Comparison of ENCODE assay signal across 24 cellular contexts in the genomic region with DNA sequence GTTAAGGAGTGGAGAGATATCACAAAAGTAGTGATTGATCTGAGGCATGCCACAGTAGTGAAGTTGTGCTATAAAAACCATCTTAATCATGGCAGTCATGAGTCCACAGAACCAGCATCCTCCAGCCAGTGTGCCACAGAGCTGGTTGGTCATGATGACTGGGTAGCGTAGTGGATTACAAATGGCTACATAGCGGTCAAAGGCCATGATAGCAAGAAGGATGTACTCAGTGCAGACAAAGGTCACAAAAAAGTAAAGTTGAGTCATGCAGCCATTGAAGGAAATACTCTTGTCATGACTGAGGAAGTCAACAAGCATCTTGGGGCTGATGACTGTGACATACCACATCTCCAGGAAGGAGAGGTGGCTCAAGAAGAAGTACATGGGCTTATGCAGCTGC. TPM values are rescaled to one million over a fixed set of nuclear protein-coding genes. Genes with fewer than 3 reads are reported as not detected.
DNase-seq lines count a peak whose midpoint lies in the region; ATAC-seq, FAIRE-seq and TF ChIP-seq lines count a peak whose summit lies in the region.
"Had no signal": no experiment of that assay in that cellular context is flagged by ENCODE, and none has a peak within 500 bp of the region (broad histone marks: within the 10 kb centered on the region; RNA-seq: fewer than 3 reads in every experiment).

No MANE protein-coding gene starts in this region.

- no peaks in the 10 kb centered on the region for H3K79me2 ChIP-seq in HepG2 (ENCODE audit: insufficient read depth, low read length)

- no peak for DNase-seq in HepG2 (ENCODE audit: low spot score)
- DNase-seq in right lobe of liver, result no peak
- DNase-seq in HT1080 (ENCODE audit: low read depth), result peak; percentile 35
- DNase-seq: AML-193; BE2C; CD4-positive, alpha-beta T cell; CD8-positive, alpha-beta memory T cell; DMS 273 treated with DMSO at 0.1 percent for 48 hours; DMS79; EL; GDM1; GOT3; HFFc6 had no signal

- no TSS peak for BruUV-seq in HepG2 (replicated peaks; lab: Mats Ljungman, UMichigan)

- no peak overlapping the region for H3K27ac ChIP-seq in HepG2 (ENCODE audit: extremely low read length, insufficient read depth, low read length)
- H3K27ac ChIP-seq in right lobe of liver, result no peak overlapping the region
- H3K27ac ChIP-seq: BLaER1 treated with 17β-estradiol and CSF1 and Interleukin-3, amounts not matched to agents 10 nM and 100 nM had no signal

- TF ChIP-seq RAD21 in HepG2 (CRISPR knock-in tag; IDR thresholded peaks at IDR 0.05), result no peak

- no peak overlapping the region for H2AFZ ChIP-seq in HepG2 (ENCODE audit: low read length)

- no peak for FAIRE-seq in HepG2 (lab: Jason Lieb, UNC)
- FAIRE-seq: D721Med, GM12878, H54 had no signal

- no peaks in the 10 kb centered on the region for H3K4me1 Mint-ChIP-seq in activated T-helper 17 cell treated with anti-CD3 and anti-CD28 coated beads, Interleukin-2, amount 50 U/mL, for 72 hours
- H3K4me1 Mint-ChIP-seq: CD14-positive monocyte; CD8-positive, alpha-beta memory T cell had no signal

- peak overlapping the region; percentile 63 for H3K27ac Mint-ChIP-seq in activated T-helper 17 cell treated with anti-CD3 and anti-CD28 coated beads, Interleukin-2, amount 50 U/mL, for 72 hours
- H3K27ac Mint-ChIP-seq: CD4-positive, alpha-beta T cell; CD8-positive, alpha-beta memory T cell; HFFc6 had no signal

- no peaks in the 10 kb centered on the region for H4K20me1 ChIP-seq in HepG2 (ENCODE audit: insufficient read depth, low read length)
- H4K20me1 ChIP-seq: BLaER1 treated with 17β-estradiol and CSF1 and Interleukin-3, amounts not matched to agents 10 nM and 100 nM had no signal

- in situ Hi-C loops in HepG2 (cut with HindIII; ENCODE audit: extremely low pct_ligation_motif_present, low pct_unique_long_range_greater_than_20kb), result no loop called here

- H3K4me1 ChIP-seq in HepG2 (ENCODE audit: insufficient read depth, low read length) (no peaks in the 10 kb centered on the region), right lobe of liver (no peaks in the 10 kb centered on the region)
- H3K4me1 ChIP-seq: BE2C, HAP-1 had no signal

- intact Hi-C loops in HepG2 (cut with micrococcal nuclease; ENCODE audit: unreplicated experiment) (no loop called here), right lobe of liver (cut with DNase I) (no loop called here)

- H3K36me3 ChIP-seq in HepG2 (replicated peaks in 1 of 2; ENCODE audit: control insufficient read depth in 1 of 2, insufficient read depth in 2 of 2, low read length in 2 of 2) (no peaks in the 10 kb centered on the region), right lobe of liver (no peaks in the 10 kb centered on the region)
- H3K36me3 ChIP-seq: BE2C; BLaER1 treated with 17β-estradiol and CSF1 and Interleukin-3, amounts not matched to agents 10 nM and 100 nM; HAP-1 had no signal

- H3K27me3 Mint-ChIP-seq in activated T-helper 17 cell treated with anti-CD3 and anti-CD28 coated beads, Interleukin-2, amount 50 U/mL, for 72 hours, result peaks cover 16% of the 10 kb centered on the region

- TF ChIP-seq EP300 in HepG2 (IDR thresholded peaks at IDR 0.05; ENCODE audit: low read depth in 2 of 2, low read length in 2 of 2) (no peak), HepG2 (CRISPR knock-in tag; IDR thresholded peaks at IDR 0.05; ENCODE audit: borderline replicate concordance) (no peak)

- TF ChIP-seq POLR2A in HepG2 (IDR thresholded peaks at IDR 0.05; ENCODE audit: insufficient read depth in 1 of 2, low read depth in 2 of 2, low read length in 2 of 2) (no peak), right lobe of liver (IDR thresholded peaks at IDR 0.05) (no peak)

- TF ChIP-seq CTCF in HepG2 (CRISPR knock-in tag; IDR thresholded peaks at IDR 0.05) (no peak), right lobe of liver (IDR thresholded peaks at IDR 0.05) (no peak)

- H3K9ac ChIP-seq in HepG2 (ENCODE audit: insufficient read depth, low read depth, low read length), result no peak overlapping the region
- H3K9ac ChIP-seq: BLaER1 treated with 17β-estradiol and CSF1 and Interleukin-3, amounts not matched to agents 10 nM and 100 nM had no signal

- CTCF ChIA-PET in HepG2 (lab: Yijun Ruan, JAX; ENCODE audit: low intra/inter-chr PET ratio, low total read pairs), result no interaction called here

- ATAC-seq in HepG2 (no peak), right lobe of liver (no peak), GM19324 (IDR thresholded peaks at IDR 0.05; ENCODE audit: low FRiP score, unreplicated experiment) (no peak), GM19035 (IDR thresholded peaks at IDR 0.05; ENCODE audit: unreplicated experiment) (no peak)
- ATAC-seq in activated T-helper 17 cell treated with anti-CD3 and anti-CD28 coated beads, Interleukin-2, amount 50 U/mL, for 72 hours (replicated peaks), result peak; percentile 56
- ATAC-seq: GM12878 had no signal

- H3K36me3 Mint-ChIP-seq in activated T-helper 17 cell treated with anti-CD3 and anti-CD28 coated beads, Interleukin-2, amount 50 U/mL, for 72 hours (ENCODE audit: low read depth), result no peaks in the 10 kb centered on the region
- H3K36me3 Mint-ChIP-seq: CD14-positive monocyte; CD8-positive, alpha-beta memory T cell had no signal

- POLR2A ChIA-PET in HepG2 (lab: Yijun Ruan, JAX), result no interaction called here

- no peak overlapping the region for H3K4me2 ChIP-seq in HepG2 (ENCODE audit: low read depth, low read length)

- no peak overlapping the region for H3K4me3 ChIP-seq in HepG2 (replicated peaks in 1 of 3; ENCODE audit: insufficient read depth in 1 of 3, low read depth in 2 of 3, low read length in 3 of 3)
- no peak overlapping the region for H3K4me3 ChIP-seq in right lobe of liver
- H3K4me3 ChIP-seq: BLaER1 treated with 17β-estradiol and CSF1 and Interleukin-3, amounts not matched to agents 10 nM and 100 nM; GM12878; HAP-1 had no signal

- 11% methylated on average over 2 of the region's 2 CpGs for WGBS in HepG2 (ENCODE audit: low lambda C conversion rate)
- WGBS in right lobe of liver (ENCODE audit: insufficient coverage, low coverage, low lambda C conversion rate, missing lambda C conversion rate), result 83% methylated on average over 2 of the region's 2 CpGs

- H3K9me3 ChIP-seq in HepG2 (ENCODE audit: low read length), result peaks cover 49% of the 10 kb centered on the region
- no peaks in the 10 kb centered on the region for H3K9me3 ChIP-seq in right lobe of liver
- H3K9me3 ChIP-seq: BE2C; BLaER1 treated with 17β-estradiol and CSF1 and Interleukin-3, amounts not matched to agents 10 nM and 100 nM; HAP-1 had no signal

- H3K9me3 Mint-ChIP-seq in activated T-helper 17 cell treated with anti-CD3 and anti-CD28 coated beads, Interleukin-2, amount 50 U/mL, for 72 hours, result no peaks in the 10 kb centered on the region
- H3K9me3 Mint-ChIP-seq: CD4-positive, alpha-beta T cell; CD8-positive, alpha-beta memory T cell had no signal

- no peak overlapping the region for H3K4me3 Mint-ChIP-seq in activated T-helper 17 cell treated with anti-CD3 and anti-CD28 coated beads, Interleukin-2, amount 50 U/mL, for 72 hours
- H3K4me3 Mint-ChIP-seq: CD14-positive monocyte; CD4-positive, alpha-beta T cell; CD8-positive, alpha-beta memory T cell; HFFc6 had no signal

- no peaks in the 10 kb centered on the region for H3K27me3 ChIP-seq in HepG2 (ENCODE audit: control insufficient read depth in 1 of 2, insufficient read depth in 2 of 2, low read length in 2 of 2)
- no peaks in the 10 kb centered on the region for H3K27me3 ChIP-seq in right lobe of liver
- H3K27me3 ChIP-seq: BE2C; BLaER1 treated with 17β-estradiol and CSF1 and Interleukin-3, amounts not matched to agents 10 nM and 100 nM had no signal

RNA-seq across cellular contexts. Expression of gene OR6Y1, which starts 6.7 kb away (rescaled TPM):
- total RNA-seq in HepG2 (2016; rRNA removed; fragmentation: Illumina TruSeq; extraction: Trizol), result not detected in 2 replicates
- total RNA-seq in HepG2 (2016; cell fraction: cytosol; rRNA removed; fragmentation: Illumina TruSeq; extraction: Trizol; ENCODE audit: low read depth), result not detected in 2 replicates
- total RNA-seq in HepG2 (2016; cell fraction: insoluble cytoplasmic fraction; rRNA removed; fragmentation: Illumina TruSeq; extraction: Trizol), result not detected in 2 replicates
- total RNA-seq in HepG2 (2016; cell fraction: membrane; rRNA removed; fragmentation: Illumina TruSeq; extraction: Trizol), result not detected in 2 replicates
- not detected in 2 replicates for total RNA-seq in HepG2 (2016; cell fraction: nucleus; rRNA removed; fragmentation: Illumina TruSeq; extraction: Trizol)
- polyA plus RNA-seq in HepG2 (2011; rRNA removed), result not detected in 2 replicates
- polyA plus RNA-seq in HepG2 (2011; cell fraction: cytosol; rRNA removed), result not detected in 2 replicates
- not detected in 2 replicates for polyA plus RNA-seq in HepG2 (2011; cell fraction: nucleus; rRNA removed)
- polyA plus RNA-seq in HepG2 (2012), result not detected in 2 replicates
- not detected in 2 replicates for polyA plus RNA-seq in HepG2 (2016; cell fraction: cytosol; fragmentation: Illumina TruSeq; extraction: Trizol; ENCODE audit: low read depth)
- not detected in 2 replicates for polyA plus RNA-seq in HepG2 (2016; cell fraction: insoluble cytoplasmic fraction; fragmentation: Illumina TruSeq; extraction: Trizol; ENCODE audit: low read depth)
- polyA plus RNA-seq in HepG2 (2016; cell fraction: membrane; fragmentation: Illumina TruSeq; extraction: Trizol; ENCODE audit: low read depth), result not detected in 2 replicates
- not detected in 2 replicates for polyA plus RNA-seq in HepG2 (2016; cell fraction: nucleus; fragmentation: Illumina TruSeq; extraction: Trizol; ENCODE audit: insufficient read depth, low read depth)
- polyA minus RNA-seq in HepG2 (2011; rRNA and poly(A)+ RNA removed; ENCODE audit: low replicate concordance), result not detected in 2 replicates
- not detected in 2 replicates for polyA minus RNA-seq in HepG2 (2011; cell fraction: cytosol; rRNA and poly(A)+ RNA removed)
- polyA minus RNA-seq in HepG2 (2011; cell fraction: nucleus; rRNA and poly(A)+ RNA removed), result not detected in 2 replicates
- total RNA-seq in right lobe of liver, result not detected
- not detected in 2 replicates for total RNA-seq in HT1080 (2014; rRNA removed; shearing (Covaris generic))
- polyA plus RNA-seq in HT1080 (2015; cell fraction: cytosol; rRNA removed), result not detected in 2 replicates
- not detected in 2 replicates for polyA plus RNA-seq in HT1080 (2015; cell fraction: nucleus; rRNA removed)
- not detected for total RNA-seq in activated T-helper 17 cell treated with anti-CD3 and anti-CD28 coated beads, Interleukin-2, amount 50 U/mL, for 72 hours
- total RNA-seq: A172; A673; CD4-positive, alpha-beta T cell; CD8-positive, alpha-beta memory T cell; GM12878; HFFc6 had no signal
- polyA plus RNA-seq: CD14-positive monocyte; CD8-positive, alpha-beta memory T cell; GM12878 had no signal

RNA-seq across cellular contexts. Expression of gene OR6P1, which starts 22.8 kb away (rescaled TPM):
- total RNA-seq in HepG2 (2016; rRNA removed; fragmentation: Illumina TruSeq; extraction: Trizol) (not detected in 2 replicates), right lobe of liver (not detected)
- not detected in 2 replicates for total RNA-seq in HepG2 (2016; cell fraction: cytosol; rRNA removed; fragmentation: Illumina TruSeq; extraction: Trizol; ENCODE audit: low read depth)
- total RNA-seq in HepG2 (2016; cell fraction: insoluble cytoplasmic fraction; rRNA removed; fragmentation: Illumina TruSeq; extraction: Trizol), result not detected in 2 replicates
- not detected in 2 replicates for total RNA-seq in HepG2 (2016; cell fraction: membrane; rRNA removed; fragmentation: Illumina TruSeq; extraction: Trizol)
- not detected in 2 replicates for total RNA-seq in HepG2 (2016; cell fraction: nucleus; rRNA removed; fragmentation: Illumina TruSeq; extraction: Trizol)
- polyA plus RNA-seq in HepG2 (2011; rRNA removed), result not detected in 2 replicates
- not detected in 2 replicates for polyA plus RNA-seq in HepG2 (2011; cell fraction: cytosol; rRNA removed)
- not detected in 2 replicates for polyA plus RNA-seq in HepG2 (2011; cell fraction: nucleus; rRNA removed)
- polyA plus RNA-seq in HepG2 (2012), result not detected in 2 replicates
- polyA plus RNA-seq in HepG2 (2016; cell fraction: cytosol; fragmentation: Illumina TruSeq; extraction: Trizol; ENCODE audit: low read depth), result not detected in 2 replicates
- polyA plus RNA-seq in HepG2 (2016; cell fraction: insoluble cytoplasmic fraction; fragmentation: Illumina TruSeq; extraction: Trizol; ENCODE audit: low read depth), result not detected in 2 replicates
- not detected in 2 replicates for polyA plus RNA-seq in HepG2 (2016; cell fraction: membrane; fragmentation: Illumina TruSeq; extraction: Trizol; ENCODE audit: low read depth)
- polyA plus RNA-seq in HepG2 (2016; cell fraction: nucleus; fragmentation: Illumina TruSeq; extraction: Trizol; ENCODE audit: insufficient read depth, low read depth), result not detected in 2 replicates
- polyA minus RNA-seq in HepG2 (2011; rRNA and poly(A)+ RNA removed; ENCODE audit: low replicate concordance), result not detected in 2 replicates
- not detected in 2 replicates for polyA minus RNA-seq in HepG2 (2011; cell fraction: cytosol; rRNA and poly(A)+ RNA removed)
- polyA minus RNA-seq in HepG2 (2011; cell fraction: nucleus; rRNA and poly(A)+ RNA removed), result not detected in 2 replicates
- total RNA-seq in HT1080 (2014; rRNA removed; shearing (Covaris generic)), result not detected in 2 replicates
- not detected in 2 replicates for polyA plus RNA-seq in HT1080 (2015; cell fraction: cytosol; rRNA removed)
- polyA plus RNA-seq in HT1080 (2015; cell fraction: nucleus; rRNA removed), result not detected in 2 replicates
- total RNA-seq in activated T-helper 17 cell treated with anti-CD3 and anti-CD28 coated beads, Interleukin-2, amount 50 U/mL, for 72 hours, result not detected
- total RNA-seq: A172; A673; CD4-positive, alpha-beta T cell; CD8-positive, alpha-beta memory T cell; GM12878; HFFc6 had no signal
- polyA plus RNA-seq: CD14-positive monocyte; CD8-positive, alpha-beta memory T cell; GM12878 had no signal

RNA-seq across cellular contexts. Expression of gene OR10X1, which starts 32.2 kb away (rescaled TPM):
- total RNA-seq in HepG2 (2016; rRNA removed; fragmentation: Illumina TruSeq; extraction: Trizol), result not detected in 2 replicates
- total RNA-seq in HepG2 (2016; cell fraction: cytosol; rRNA removed; fragmentation: Illumina TruSeq; extraction: Trizol; ENCODE audit: low read depth), result not detected in 2 replicates
- total RNA-seq in HepG2 (2016; cell fraction: insoluble cytoplasmic fraction; rRNA removed; fragmentation: Illumina TruSeq; extraction: Trizol), result not detected in 2 replicates
- total RNA-seq in HepG2 (2016; cell fraction: membrane; rRNA removed; fragmentation: Illumina TruSeq; extraction: Trizol), result not detected in 2 replicates
- not detected in 2 replicates for total RNA-seq in HepG2 (2016; cell fraction: nucleus; rRNA removed; fragmentation: Illumina TruSeq; extraction: Trizol)
- polyA plus RNA-seq in HepG2 (2011; rRNA removed), result not detected in 2 replicates
- not detected in 2 replicates for polyA plus RNA-seq in HepG2 (2011; cell fraction: cytosol; rRNA removed)
- polyA plus RNA-seq in HepG2 (2011; cell fraction: nucleus; rRNA removed), result not detected in 2 replicates
- not detected in 2 replicates for polyA plus RNA-seq in HepG2 (2012)
- polyA plus RNA-seq in HepG2 (2016; cell fraction: cytosol; fragmentation: Illumina TruSeq; extraction: Trizol; ENCODE audit: low read depth), result not detected in 2 replicates
- not detected in 2 replicates for polyA plus RNA-seq in HepG2 (2016; cell fraction: insoluble cytoplasmic fraction; fragmentation: Illumina TruSeq; extraction: Trizol; ENCODE audit: low read depth)
- not detected in 2 replicates for polyA plus RNA-seq in HepG2 (2016; cell fraction: membrane; fragmentation: Illumina TruSeq; extraction: Trizol; ENCODE audit: low read depth)
- not detected in 2 replicates for polyA plus RNA-seq in HepG2 (2016; cell fraction: nucleus; fragmentation: Illumina TruSeq; extraction: Trizol; ENCODE audit: insufficient read depth, low read depth)
- not detected in 2 replicates for polyA minus RNA-seq in HepG2 (2011; rRNA and poly(A)+ RNA removed; ENCODE audit: low replicate concordance)
- not detected in 2 replicates for polyA minus RNA-seq in HepG2 (2011; cell fraction: cytosol; rRNA and poly(A)+ RNA removed)
- polyA minus RNA-seq in HepG2 (2011; cell fraction: nucleus; rRNA and poly(A)+ RNA removed), result not detected in 2 replicates
- not detected for total RNA-seq in right lobe of liver
- total RNA-seq in HT1080 (2014; rRNA removed; shearing (Covaris generic)), result not detected in 2 replicates
- not detected in 2 replicates for polyA plus RNA-seq in HT1080 (2015; cell fraction: cytosol; rRNA removed)
- polyA plus RNA-seq in HT1080 (2015; cell fraction: nucleus; rRNA removed), result not detected in 2 replicates
- total RNA-seq in activated T-helper 17 cell treated with anti-CD3 and anti-CD28 coated beads, Interleukin-2, amount 50 U/mL, for 72 hours, result not detected
- total RNA-seq: A172; A673; CD4-positive, alpha-beta T cell; CD8-positive, alpha-beta memory T cell; GM12878; HFFc6 had no signal
- polyA plus RNA-seq: CD14-positive monocyte; CD8-positive, alpha-beta memory T cell; GM12878 had no signal

RNA-seq across cellular contexts. Expression of gene OR10Z1, which starts 57.5 kb away (rescaled TPM):
- not detected in 2 replicates for total RNA-seq in HepG2 (2016; rRNA removed; fragmentation: Illumina TruSeq; extraction: Trizol)
- total RNA-seq in HepG2 (2016; cell fraction: cytosol; rRNA removed; fragmentation: Illumina TruSeq; extraction: Trizol; ENCODE audit: low read depth), result not detected in 2 replicates
- not detected in 2 replicates for total RNA-seq in HepG2 (2016; cell fraction: insoluble cytoplasmic fraction; rRNA removed; fragmentation: Illumina TruSeq; extraction: Trizol)
- not detected in 2 replicates for total RNA-seq in HepG2 (2016; cell fraction: membrane; rRNA removed; fragmentation: Illumina TruSeq; extraction: Trizol)
- not detected in 2 replicates for total RNA-seq in HepG2 (2016; cell fraction: nucleus; rRNA removed; fragmentation: Illumina TruSeq; extraction: Trizol)
- not detected in 2 replicates for polyA plus RNA-seq in HepG2 (2011; rRNA removed)
- polyA plus RNA-seq in HepG2 (2011; cell fraction: cytosol; rRNA removed), result not detected in 2 replicates
- polyA plus RNA-seq in HepG2 (2011; cell fraction: nucleus; rRNA removed), result not detected in 2 replicates
- not detected in 2 replicates for polyA plus RNA-seq in HepG2 (2012)
- polyA plus RNA-seq in HepG2 (2016; cell fraction: cytosol; fragmentation: Illumina TruSeq; extraction: Trizol; ENCODE audit: low read depth), result not detected in 2 replicates
- polyA plus RNA-seq in HepG2 (2016; cell fraction: insoluble cytoplasmic fraction; fragmentation: Illumina TruSeq; extraction: Trizol; ENCODE audit: low read depth), result not detected in 2 replicates
- polyA plus RNA-seq in HepG2 (2016; cell fraction: membrane; fragmentation: Illumina TruSeq; extraction: Trizol; ENCODE audit: low read depth), result not detected in 2 replicates
- not detected in 2 replicates for polyA plus RNA-seq in HepG2 (2016; cell fraction: nucleus; fragmentation: Illumina TruSeq; extraction: Trizol; ENCODE audit: insufficient read depth, low read depth)
- polyA minus RNA-seq in HepG2 (2011; rRNA and poly(A)+ RNA removed; ENCODE audit: low replicate concordance), result not detected in 2 replicates
- not detected in 2 replicates for polyA minus RNA-seq in HepG2 (2011; cell fraction: cytosol; rRNA and poly(A)+ RNA removed)
- polyA minus RNA-seq in HepG2 (2011; cell fraction: nucleus; rRNA and poly(A)+ RNA removed), result not detected in 2 replicates
- total RNA-seq in right lobe of liver, result not detected
- not detected in 2 replicates for total RNA-seq in HT1080 (2014; rRNA removed; shearing (Covaris generic))
- polyA plus RNA-seq in HT1080 (2015; cell fraction: cytosol; rRNA removed), result not detected in 2 replicates
- not detected in 2 replicates for polyA plus RNA-seq in HT1080 (2015; cell fraction: nucleus; rRNA removed)
- total RNA-seq in activated T-helper 17 cell treated with anti-CD3 and anti-CD28 coated beads, Interleukin-2, amount 50 U/mL, for 72 hours, result not detected
- total RNA-seq: A172; A673; CD4-positive, alpha-beta T cell; CD8-positive, alpha-beta memory T cell; GM12878; HFFc6 had no signal
- polyA plus RNA-seq: CD14-positive monocyte; CD8-positive, alpha-beta memory T cell; GM12878 had no signal
